Comparison of ENCODE assay signal across 8 cellular contexts in genomic region chr3:196502775-196503181, GRCh38. TPM values are rescaled to one million over a fixed set of nuclear protein-coding genes. Genes with fewer than 3 reads are reported as not detected.
DNase-seq lines count a peak whose midpoint lies in the region; ATAC-seq, FAIRE-seq and TF ChIP-seq lines count a peak whose summit lies in the region.

No MANE protein-coding gene starts in this region.

- 0% methylated on average over 26 of the region's 26 CpGs for WGBS in heart right ventricle, 2 donors

- H3K27me3 ChIP-seq in heart right ventricle = no peaks in the 10 kb centered on the region
- no peaks in the 10 kb centered on the region for H3K27me3 ChIP-seq in uterus

- H3K36me3 ChIP-seq in heart right ventricle (peaks cover 0 to 20% (median 8%) of the 10 kb centered on the region in 9 donors), uterus (no peaks in the 10 kb centered on the region)

- ATAC-seq in GM19328 (IDR thresholded peaks at IDR 0.05; ENCODE audit: unreplicated experiment) (peak; percentile 4), heart right ventricle (peak; percentile 45 to 74 (median 58))

- H3K4me3 ChIP-seq in heart right ventricle (peak overlapping the region; percentile 66 to 100 (median 92)), uterus (peak overlapping the region; percentile 77 to 98)

- H3K4me1 ChIP-seq in heart right ventricle = peaks cover 0 to 46% (median 31%) of the 10 kb centered on the region in 9 donors
- H3K4me1 ChIP-seq in uterus = no peaks in the 10 kb centered on the region

- peak overlapping the region; percentile 72 to 99 (median 97) for H3K27ac ChIP-seq in heart right ventricle
- H3K27ac ChIP-seq in uterus = peak overlapping the region; percentile 91 to 99

- intact Hi-C loops in heart right ventricle (cut with DNase I) = loop anchor here in 2 of 10 donors (5.0 kb wide), 1 partner anchor 70 kb away; the partner anchor contains the start of gene UBXN7 (in 2 of the 2)
- intact Hi-C loops in posterior cingulate gyrus (cut with DNase I) = loop anchor here (2.0 to 10.0 kb wide), 4 partner anchors 65 to 248 kb away; partner anchors contain the start of genes DYNLT2B, FBXO45, UBXN7 and WDR53
- intact Hi-C loops in uterus (cut with DNase I; ENCODE audit: low total_unique reads) = no loop called here

- DNase-seq in AML-193 (lab: John Stamatoyannopoulos, UW) = peak; percentile 66 to 74
- peak; percentile 45 for DNase-seq in HTR-8/SVneo (ENCODE audit: insufficient read length, low spot score)
- peak; percentile 81 for DNase-seq in SW480 (ENCODE audit: low spot score)
- DNase-seq in amniotic epithelial cell (ENCODE audit: low read depth) = peak; percentile 88
- DNase-seq in heart right ventricle = peak; percentile 39 to 68
- DNase-seq in posterior cingulate gyrus = peak; percentile 19 to 89 (median 38)
- peak; percentile 55 to 71 for DNase-seq in uterus

- no peak for TF ChIP-seq POLR2A in uterus (IDR thresholded peaks at IDR 0.05)

- peaks cover 0 to 13% (median 8%) of the 10 kb centered on the region in 11 donors for H3K9me3 ChIP-seq in heart right ventricle
- no peaks in the 10 kb centered on the region for H3K9me3 ChIP-seq in uterus

- TF ChIP-seq CTCF in heart right ventricle (IDR thresholded peaks at IDR 0.05) (no peak), uterus (IDR thresholded peaks at IDR 0.05) (no peak)

- no peak for FAIRE-seq in HTR-8/SVneo (lab: Jason Lieb, UNC)

RNA-seq across cellular contexts. Expression of gene RNF168, which starts 0.8 kb away (rescaled TPM):
- 10 to 100 TPM; 16.0 to 32.8 (median 21.1) TPM for total RNA-seq in heart right ventricle
- polyA plus RNA-seq in heart right ventricle = 10 to 100 TPM in 1 of 2 donors, 1 to 10 TPM in 1; 6.4 to 11.4 TPM
- 10 to 100 TPM in 3 of 4 donors, 1 to 10 TPM in 1; 9.4 to 35.2 (median 18.6) TPM for total RNA-seq in uterus

RNA-seq across cellular contexts. Expression of gene SMCO1, which starts 12.4 kb away (rescaled TPM):
- total RNA-seq in heart right ventricle (100 to 1,000 TPM in 2 of 10 donors, 10 to 100 TPM in 8; 18.7 to 143 (median 58.8) TPM), uterus (not detected)
- polyA plus RNA-seq in heart right ventricle = 10 to 100 TPM in 1 of 2 donors, 1 to 10 TPM in 1; 3.2 to 88.8 TPM

Comparison
In these comparisons a context has a peak if more than half of its experiments do, and no peak if none do; other contexts are left out.
1. Peak in every context shown above with its lines: DNase-seq, ATAC-seq, H3K4me3 ChIP-seq and H3K27ac ChIP-seq.
2. RNA of gene SMCO1, which starts 12.4 kb away (total RNA-seq): 18.7 to 143 TPM in heart right ventricle; not detected in uterus; every median in the first group is over 10 times any median in the second.